ENCODE assay signal across 41 cellular contexts in genomic region chr20:23077277-23077676, GRCh38. TPM values are rescaled to one million over a fixed set of nuclear protein-coding genes. Genes with fewer than 3 reads are reported as not detected.
"Had no signal": no experiment of that assay in that cellular context is flagged by ENCODE, and none has a peak within 500 bp of the region (broad histone marks: within the 10 kb centered on the region; RNA-seq: fewer than 3 reads in every experiment).

No MANE protein-coding gene starts in this region.

- H3K4me1 Mint-ChIP-seq: activated B cell treated with CpG ODN at 0.5 μM for 24 hours; activated naive CD4-positive, alpha-beta T cell treated with anti-CD3 and anti-CD28 coated beads, Interleukin-2, amount 50 U/mL, for 24 hours; activated naive CD8-positive, alpha-beta T cell treated with anti-CD3 and anti-CD28 coated beads for 36 hours; activated naive CD8-positive, alpha-beta T cell treated with anti-CD3 and anti-CD28 coated beads, Interleukin-2, amount 50 U/mL, for 24 hours; T-helper 17 cell had no signal

- H3K4me3 ChIP-seq: adrenal gland, body of pancreas, cardiac muscle cell, colonic mucosa, esophagus squamous epithelium, gastroesophageal sphincter had no signal

- H3K27ac ChIP-seq: adrenal gland, body of pancreas, cardiac muscle cell, colonic mucosa, epithelial cell of prostate, gastroesophageal sphincter, WERI-Rb-1 had no signal

- H3K4me3 Mint-ChIP-seq: activated B cell treated with CpG ODN at 0.5 μM for 24 hours; activated CD8-positive, alpha-beta memory T cell treated with anti-CD3 and anti-CD28 coated beads, Interleukin-2, amount 10 ng/mL, durations not matched to agents 7 days and 5 days; activated CD8-positive, alpha-beta T cell treated with anti-CD3 and anti-CD28 coated beads, Interleukin-2, amount 10 ng/mL, durations not matched to agents 7 days and 5 days; activated naive CD4-positive, alpha-beta T cell treated with anti-CD3 and anti-CD28 coated beads for 36 hours; activated naive CD4-positive, alpha-beta T cell treated with anti-CD3 and anti-CD28 coated beads, Interleukin-2, amount 50 U/mL, for 24 hours; activated naive CD8-positive, alpha-beta T cell treated with anti-CD3 and anti-CD28 coated beads for 36 hours; activated naive CD8-positive, alpha-beta T cell treated with anti-CD3 and anti-CD28 coated beads, Interleukin-2, amount 50 U/mL, for 24 hours; activated T-helper 1 cell treated with anti-CD3 and anti-CD28 coated beads, Interleukin-12 subunit alpha, Interleukin-12 subunit beta, Interleukin-2, Interleukin-4 antibody, amounts not matched to agents 30 ng/mL and 10 ng/mL and 1 ng/mL, durations not matched to agents 14 hours and 24 hours and 36 hours; T-helper 17 cell; T-helper 2 cell treated with Interferon-gamma antibody and Interleukin-4, amounts not matched to agents 5 μg/mL and 100 μg/mL, for 36 hours had no signal

- H3K4me1 ChIP-seq: body of pancreas, colonic mucosa had no signal

- DNase-seq: activated B cell treated with CpG ODN at 0.5 μM for 24 hours; activated CD4-positive, alpha-beta T cell treated with anti-CD3 and anti-CD28 coated beads for 48 hours; activated CD4-positive, alpha-beta T cell treated with anti-CD3 and anti-CD28 coated beads, Interleukin-2, amount 50 U/mL, for 1 hour; activated CD4-positive, alpha-beta T cell treated with anti-CD3 and anti-CD28 coated beads, Interleukin-2, amount 50 U/mL, for 48 hours; activated CD8-positive, alpha-beta memory T cell treated with anti-CD3 and anti-CD28 coated beads, Interleukin-2, amount 10 ng/mL, durations not matched to agents 7 days and 5 days; activated CD8-positive, alpha-beta memory T cell treated with anti-CD3 and anti-CD28 coated beads, Interleukin-2, amount 50 U/mL, for 4 hours; activated CD8-positive, alpha-beta T cell treated with anti-CD3 and anti-CD28 coated beads, Interleukin-2, amount 10 ng/mL, durations not matched to agents 7 days and 5 days; activated effector memory CD4-positive, alpha-beta T cell treated with anti-CD3 and anti-CD28 coated beads, Interleukin-2, amount 50 U/mL, for 16 hours; activated naive CD4-positive, alpha-beta T cell treated with anti-CD3 and anti-CD28 coated beads for 36 hours; activated naive CD8-positive, alpha-beta T cell treated with anti-CD3 and anti-CD28 coated beads for 36 hours; activated naive CD8-positive, alpha-beta T cell treated with anti-CD3 and anti-CD28 coated beads, Interleukin-2, amount 50 U/mL, for 24 hours; activated T-cell treated with anti-CD3 and anti-CD28 coated beads, Interleukin-2, amount 50 U/mL, for 1 hour; activated T-cell treated with anti-CD3 and anti-CD28 coated beads, Interleukin-2, amount 50 U/mL, for 48 hours; adrenal gland; amygdala; aorta; body of pancreas; central memory CD4-positive, alpha-beta T cell; cerebellar nuclear complex; colonic mucosa; effector CD8-positive, alpha-beta T cell; esophagus squamous epithelium; foreskin melanocyte; T-helper 1 cell; T-helper 17 cell; T1000; WERI-Rb-1 had no signal

- H3K27me3 Mint-ChIP-seq: activated B cell treated with CpG ODN at 0.5 μM for 24 hours; activated naive CD8-positive, alpha-beta T cell treated with anti-CD3 and anti-CD28 coated beads for 36 hours had no signal

- H3K9me3 ChIP-seq: adrenal gland, body of pancreas, colonic mucosa, esophagus squamous epithelium, gastroesophageal sphincter had no signal

- H3K36me3 ChIP-seq: adrenal gland, cardiac muscle cell, colonic mucosa, esophagus squamous epithelium, gastroesophageal sphincter, WERI-Rb-1 had no signal

- H3K36me3 Mint-ChIP-seq: activated CD8-positive, alpha-beta memory T cell treated with anti-CD3 and anti-CD28 coated beads, Interleukin-2, amount 10 ng/mL, durations not matched to agents 7 days and 5 days; activated naive CD4-positive, alpha-beta T cell treated with anti-CD3 and anti-CD28 coated beads, Interleukin-2, amount 50 U/mL, for 24 hours; activated naive CD8-positive, alpha-beta T cell treated with anti-CD3 and anti-CD28 coated beads for 36 hours had no signal

- H3K27me3 ChIP-seq: adrenal gland, cardiac muscle cell, colonic mucosa, esophagus squamous epithelium had no signal

- H3K27ac Mint-ChIP-seq: activated B cell treated with CpG ODN at 0.5 μM for 24 hours; activated CD8-positive, alpha-beta memory T cell treated with anti-CD3 and anti-CD28 coated beads, Interleukin-2, amount 10 ng/mL, durations not matched to agents 7 days and 5 days; activated CD8-positive, alpha-beta T cell treated with anti-CD3 and anti-CD28 coated beads, Interleukin-2, amount 10 ng/mL, durations not matched to agents 7 days and 5 days; activated naive CD4-positive, alpha-beta T cell treated with anti-CD3 and anti-CD28 coated beads for 36 hours; activated naive CD4-positive, alpha-beta T cell treated with anti-CD3 and anti-CD28 coated beads, Interleukin-2, amount 50 U/mL, for 24 hours; activated naive CD8-positive, alpha-beta T cell treated with anti-CD3 and anti-CD28 coated beads for 36 hours; activated naive CD8-positive, alpha-beta T cell treated with anti-CD3 and anti-CD28 coated beads, Interleukin-2, amount 50 U/mL, for 24 hours; activated T-helper 1 cell treated with anti-CD3 and anti-CD28 coated beads, Interleukin-12 subunit alpha, Interleukin-12 subunit beta, Interleukin-2, Interleukin-4 antibody, amounts not matched to agents 30 ng/mL and 10 ng/mL and 1 ng/mL, durations not matched to agents 14 hours and 24 hours and 36 hours; activated T-helper 2 cell treated with anti-CD3 and anti-CD28 coated beads, Interferon-gamma antibody, Interleukin-2, Interleukin-4, amounts not matched to agents 10 μg/mL and 5 μg/mL and 100 μg/mL, durations not matched to agents 14 hours and 24 hours and 36 hours; T-helper 17 cell; T-helper 2 cell treated with Interferon-gamma antibody and Interleukin-4, amounts not matched to agents 5 μg/mL and 100 μg/mL, for 36 hours had no signal

- H3K9me3 Mint-ChIP-seq: activated B cell treated with CpG ODN at 0.5 μM for 24 hours; activated naive CD4-positive, alpha-beta T cell treated with anti-CD3 and anti-CD28 coated beads for 36 hours; activated naive CD4-positive, alpha-beta T cell treated with anti-CD3 and anti-CD28 coated beads, Interleukin-2, amount 50 U/mL, for 24 hours; activated naive CD8-positive, alpha-beta T cell treated with anti-CD3 and anti-CD28 coated beads for 36 hours; activated naive CD8-positive, alpha-beta T cell treated with anti-CD3 and anti-CD28 coated beads, Interleukin-2, amount 50 U/mL, for 24 hours; activated T-helper 1 cell treated with anti-CD3 and anti-CD28 coated beads, Interleukin-12 subunit alpha, Interleukin-12 subunit beta, Interleukin-2, Interleukin-4 antibody, amounts not matched to agents 30 ng/mL and 10 ng/mL and 1 ng/mL, durations not matched to agents 14 hours and 24 hours and 36 hours; activated T-helper 2 cell treated with anti-CD3 and anti-CD28 coated beads, Interferon-gamma antibody, Interleukin-2, Interleukin-4, amounts not matched to agents 10 μg/mL and 5 μg/mL and 100 μg/mL, durations not matched to agents 14 hours and 24 hours and 36 hours; T-helper 2 cell treated with Interferon-gamma antibody and Interleukin-4, amounts not matched to agents 5 μg/mL and 100 μg/mL, for 36 hours had no signal

RNA-seq across cellular contexts. Expression of gene CD93, which starts 8.8 kb away (rescaled TPM):
- total RNA-seq: activated B cell treated with CpG ODN at 0.5 μM for 24 hours, fibroblast of lung had no signal

RNA-seq across cellular contexts. Expression of gene THBD, which starts 27.8 kb away (rescaled TPM):
- total RNA-seq: activated B cell treated with CpG ODN at 0.5 μM for 24 hours; activated CD8-positive, alpha-beta memory T cell treated with anti-CD3 and anti-CD28 coated beads for 36 hours; activated CD8-positive, alpha-beta memory T cell treated with anti-CD3 and anti-CD28 coated beads, Interleukin-2, amount 10 ng/mL, durations not matched to agents 7 days and 5 days; activated CD8-positive, alpha-beta T cell treated with anti-CD3 and anti-CD28 coated beads, Interleukin-2, amount 10 ng/mL, durations not matched to agents 7 days and 5 days; activated naive CD4-positive, alpha-beta T cell treated with anti-CD3 and anti-CD28 coated beads for 36 hours; activated naive CD8-positive, alpha-beta T cell treated with anti-CD3 and anti-CD28 coated beads for 36 hours; activated T-helper 1 cell treated with anti-CD3 and anti-CD28 coated beads, Interleukin-12 subunit alpha, Interleukin-12 subunit beta, Interleukin-2, Interleukin-4 antibody, amounts not matched to agents 30 ng/mL and 10 ng/mL and 1 ng/mL, durations not matched to agents 14 hours and 24 hours and 36 hours; activated T-helper 2 cell treated with anti-CD3 and anti-CD28 coated beads, Interferon-gamma antibody, Interleukin-2, Interleukin-4, amounts not matched to agents 10 μg/mL and 5 μg/mL and 100 μg/mL, durations not matched to agents 14 hours and 24 hours and 36 hours had no signal

RNA-seq across cellular contexts. Expression of gene SSTR4, which starts 42.2 kb away (rescaled TPM):
- total RNA-seq: activated B cell treated with CpG ODN at 0.5 μM for 24 hours; activated CD8-positive, alpha-beta memory T cell treated with anti-CD3 and anti-CD28 coated beads for 36 hours; activated CD8-positive, alpha-beta memory T cell treated with anti-CD3 and anti-CD28 coated beads, Interleukin-2, amount 10 ng/mL, durations not matched to agents 7 days and 5 days; activated CD8-positive, alpha-beta T cell treated with anti-CD3 and anti-CD28 coated beads, Interleukin-2, amount 10 ng/mL, durations not matched to agents 7 days and 5 days; activated naive CD4-positive, alpha-beta T cell treated with anti-CD3 and anti-CD28 coated beads for 36 hours; activated naive CD8-positive, alpha-beta T cell treated with anti-CD3 and anti-CD28 coated beads for 36 hours; activated T-helper 1 cell treated with anti-CD3 and anti-CD28 coated beads, Interleukin-12 subunit alpha, Interleukin-12 subunit beta, Interleukin-2, Interleukin-4 antibody, amounts not matched to agents 30 ng/mL and 10 ng/mL and 1 ng/mL, durations not matched to agents 14 hours and 24 hours and 36 hours; activated T-helper 2 cell treated with anti-CD3 and anti-CD28 coated beads, Interferon-gamma antibody, Interleukin-2, Interleukin-4, amounts not matched to agents 10 μg/mL and 5 μg/mL and 100 μg/mL, durations not matched to agents 14 hours and 24 hours and 36 hours; adrenal gland; aorta; body of pancreas; cardiac muscle cell; colonic mucosa; dermis microvascular lymphatic vessel endothelial cell; endothelial cell of umbilical vein; esophagus squamous epithelium; fibroblast of lung; fibroblast of villous mesenchyme; glomerular endothelial cell; T-helper 17 cell had no signal
- polyA plus RNA-seq: adrenal gland, aorta, cardiac muscle cell, endothelial cell of umbilical vein, esophagus, fibroblast of lung had no signal
